8 cellular contexts compared by ENCODE assay signal in the genomic region with DNA sequence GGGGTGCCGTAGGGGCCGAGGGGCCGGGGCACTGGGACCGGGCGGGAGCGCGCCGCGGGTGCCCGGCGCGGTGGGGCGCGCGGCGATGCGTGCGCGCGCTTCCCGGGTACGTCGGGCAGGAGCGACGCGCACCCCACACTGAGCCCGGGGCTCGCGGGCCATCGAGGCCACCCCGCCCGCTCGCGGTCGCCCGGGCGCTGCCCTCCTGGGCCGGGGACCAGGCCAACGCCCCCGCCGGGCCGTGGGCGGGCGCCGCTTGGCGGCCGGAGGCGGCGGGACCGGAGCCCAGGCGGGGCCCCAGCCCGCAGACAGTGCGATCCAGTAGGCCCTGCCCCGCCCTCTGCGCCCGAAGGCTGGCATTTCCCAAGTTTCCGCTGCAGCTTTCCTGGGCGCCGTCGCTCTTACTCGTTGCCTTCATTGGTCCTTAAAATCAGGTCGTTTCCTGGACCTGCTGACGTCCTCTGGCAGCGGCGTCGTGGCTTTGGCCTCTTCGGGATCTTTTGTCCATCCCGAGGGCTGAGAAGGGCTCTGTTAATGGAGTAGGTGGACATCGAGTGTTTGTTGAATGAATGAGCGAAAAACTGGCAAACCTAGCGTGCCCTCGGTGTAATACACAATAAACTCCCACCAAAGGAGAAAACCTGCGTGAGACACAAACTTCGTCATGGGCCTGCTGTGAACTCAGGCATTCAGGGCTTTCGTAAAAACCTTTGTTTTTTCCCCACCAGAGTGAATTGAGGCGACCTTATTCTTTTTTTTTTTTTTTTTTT. TPM values are rescaled to one million over a fixed set of nuclear protein-coding genes. Genes with fewer than 3 reads are reported as not detected.
DNase-seq lines count a peak whose midpoint lies in the region; ATAC-seq and TF ChIP-seq lines count a peak whose summit lies in the region.

No MANE protein-coding gene starts in this region.

- peaks cover 0 to 10% (median 1%) of the 10 kb centered on the region in 4 donors for H3K4me1 ChIP-seq in liver (ENCODE audit: control insufficient read depth in 4 of 4, insufficient read depth in 4 of 4, low read length in 3 of 4)
- peaks cover 15% of the 10 kb centered on the region for H3K4me1 ChIP-seq in testis
- H3K4me1 ChIP-seq in OCI-LY7 (ENCODE audit: insufficient read depth, low read length, poor library complexity, severe bottlenecking), result no peaks in the 10 kb centered on the region

- peaks cover 0 to 4% (median 1%) of the 10 kb centered on the region in 4 donors for H3K36me3 ChIP-seq in liver (ENCODE audit: control insufficient read depth in 4 of 4, insufficient read depth in 3 of 4, low read depth in 1 of 4, low read length in 3 of 4)
- no peaks in the 10 kb centered on the region for H3K36me3 ChIP-seq in testis (ENCODE audit: low read depth, missing control alignments)
- no peaks in the 10 kb centered on the region for H3K36me3 ChIP-seq in OCI-LY7 (ENCODE audit: insufficient read depth, low read length)

- peak overlapping the region; percentile 69 to 79 for H3K9ac ChIP-seq in liver (ENCODE audit: low read depth in 1 of 2, low read length in 2 of 2)

- ATAC-seq in GM19035 (IDR thresholded peaks at IDR 0.05; ENCODE audit: unreplicated experiment), result no peak

- TF ChIP-seq CTCF in liver (IDR thresholded peaks at IDR 0.05; ENCODE audit: low read depth, low read length, missing input control), result no peak
- no peak for TF ChIP-seq CTCF in testis (IDR thresholded peaks at IDR 0.05)
- TF ChIP-seq CTCF in OCI-LY7 (conservative IDR thresholded peaks at IDR 0.05; ENCODE audit: low read length), result no peak

- H3K4me2 ChIP-seq in OCI-LY7 (ENCODE audit: low read length), result no peak overlapping the region

- H3K4me3 ChIP-seq in liver (ENCODE audit: low read depth in 1 of 3, low read length in 3 of 3) (peak overlapping the region; percentile 60 to 87 (median 83)), testis (peak overlapping the region; percentile 73 to 78), OCI-LY7 (ENCODE audit: low read depth, low read length, poor library complexity, severe bottlenecking) (no peak overlapping the region)

- H3K27me3 ChIP-seq in liver (ENCODE audit: control insufficient read depth in 4 of 4, insufficient read depth in 4 of 4, low read length in 3 of 4) (no peaks in the 10 kb centered on the region), testis (no peaks in the 10 kb centered on the region)

- 6% methylated on average over 76 of the region's 76 CpGs for WGBS in liver
- WGBS in testis, 2 donors, result 3 to 5% methylated on average over 22 to 48 of the region's 76 CpGs

- no peak for TF ChIP-seq POLR2A in testis (IDR thresholded peaks at IDR 0.05)

- H3K27ac ChIP-seq in liver (ENCODE audit: low read depth in 1 of 2, low read length in 2 of 2) (peak overlapping the region; percentile 91 to 93), testis (peak overlapping the region; percentile 90 to 98), OCI-LY7 (ENCODE audit: low read depth, low read length, poor library complexity, severe bottlenecking) (no peak overlapping the region)

- peak; percentile 25 for DNase-seq in activated T-cell treated with anti-CD3 and anti-CD28 coated beads, Interleukin-2, amount 50 U/mL, for 1 hour
- DNase-seq in activated T-cell treated with anti-CD3 and anti-CD28 coated beads for 4 hours (no peak), SW 1271 (lab: John Stamatoyannopoulos, UW) (peak; percentile 42 to 86), ecto neural progenitor cell (ENCODE audit: low spot score) (peak; percentile 81), testis (peak; percentile 76), OCI-LY7 (ENCODE audit: low spot score) (no peak)

- intact Hi-C loops in testis (cut with DNase I; ENCODE audit: low total_unique reads) (no loop called here), OCI-LY7 (cut with micrococcal nuclease; ENCODE audit: unreplicated experiment) (no loop called here)

- TF ChIP-seq RAD21 in liver (IDR thresholded peaks at IDR 0.05), result no peak

- POLR2A ChIA-PET in OCI-LY7 (lab: Charles Lee), result no interaction called here

- CTCF ChIA-PET in OCI-LY7 (lab: Charles Lee; ENCODE audit: unreplicated experiment), result no interaction called here

- no peaks in the 10 kb centered on the region for H3K9me2 ChIP-seq in OCI-LY7 (ENCODE audit: insufficient read depth, low read length)

- no TSS peak for BruUV-seq in OCI-LY7 (replicated peaks; lab: Mats Ljungman, UMichigan)

- H3K9me3 ChIP-seq in liver (ENCODE audit: control insufficient read depth in 4 of 4, low read length in 3 of 4), result no peaks in the 10 kb centered on the region
- no peaks in the 10 kb centered on the region for H3K9me3 ChIP-seq in testis
- H3K9me3 ChIP-seq in OCI-LY7 (ENCODE audit: low read length), result no peaks in the 10 kb centered on the region

- no peaks in the 10 kb centered on the region for H4K20me1 ChIP-seq in OCI-LY7 (ENCODE audit: insufficient read depth, low read length)

- H2AFZ ChIP-seq in OCI-LY7 (ENCODE audit: low read length), result no peak overlapping the region

- H3K79me2 ChIP-seq in OCI-LY7 (ENCODE audit: insufficient read depth, low read depth, low read length), result no peaks in the 10 kb centered on the region

TF ChIP-seq in liver, 16 proteins besides CTCF, POLR2A, EP300 and RAD21:
- TF ChIP-seq YY1 (IDR thresholded peaks at IDR 0.05) (peak; percentile 44), FOXA2 (IDR thresholded peaks at IDR 0.05) (no peak), FOXA1 (IDR thresholded peaks at IDR 0.05) (no peak), GABPA (IDR thresholded peaks at IDR 0.05 in 1 of 2, conservative IDR thresholded peaks at IDR 0.05 in 1 of 2) (no peak), ATF3 (IDR thresholded peaks at IDR 0.05) (no peak), SP1 (IDR thresholded peaks at IDR 0.05) (no peak), HNF4A (conservative IDR thresholded peaks at IDR 0.05) (peak in 1 of 2 donors; percentile 5), RXRA (IDR thresholded peaks at IDR 0.05) (peak; percentile 10 to 31), TAF1 (conservative IDR thresholded peaks at IDR 0.05) (no peak), MAX (IDR thresholded peaks at IDR 0.05) (no peak), HNF4G (IDR thresholded peaks at IDR 0.05) (no peak), ZBTB33 (IDR thresholded peaks at IDR 0.05) (no peak), EGR1 (IDR thresholded peaks at IDR 0.05; ENCODE audit: low read depth in 2 of 2) (no peak), JUND (IDR thresholded peaks at IDR 0.05) (no peak), NR2F2 (IDR thresholded peaks at IDR 0.05) (no peak), REST (IDR thresholded peaks at IDR 0.05) (no peak)

RNA-seq across cellular contexts. Expression of gene PARVA, which starts 0.6 kb away (rescaled TPM):
- total RNA-seq in liver (10 to 100 TPM in 1 of 2 donors, 1 to 10 TPM in 1; 3.1 to 11.4 TPM), testis (10 to 100 TPM; 18.7 to 23.7 TPM), OCI-LY7 (2022) (not detected in 2 replicates)
- polyA plus RNA-seq in liver (10 to 100 TPM; 11.0 to 11.7 TPM), testis (ENCODE audit: insufficient read depth, low read depth, low replicate concordance) (23.6 TPM)
- total RNA-seq in OCI-LY7 (2014; rRNA removed; shearing (Covaris generic)), result not detected in 2 replicates

Comparison
In these comparisons a context has a peak if more than half of its experiments do, and no peak if none do; other contexts are left out.
1. DNase-seq: peak in activated T-cell treated with anti-CD3 and anti-CD28 coated beads, Interleukin-2, amount 50 U/mL, for 1 hour (single experiment), SW 1271 (2 of 2), ecto neural progenitor cell (single experiment) and testis (single experiment); none in activated T-cell treated with anti-CD3 and anti-CD28 coated beads for 4 hours (single experiment) and OCI-LY7 (single experiment).